ENCODE assay signal across 9 cellular contexts in the genomic region with DNA sequence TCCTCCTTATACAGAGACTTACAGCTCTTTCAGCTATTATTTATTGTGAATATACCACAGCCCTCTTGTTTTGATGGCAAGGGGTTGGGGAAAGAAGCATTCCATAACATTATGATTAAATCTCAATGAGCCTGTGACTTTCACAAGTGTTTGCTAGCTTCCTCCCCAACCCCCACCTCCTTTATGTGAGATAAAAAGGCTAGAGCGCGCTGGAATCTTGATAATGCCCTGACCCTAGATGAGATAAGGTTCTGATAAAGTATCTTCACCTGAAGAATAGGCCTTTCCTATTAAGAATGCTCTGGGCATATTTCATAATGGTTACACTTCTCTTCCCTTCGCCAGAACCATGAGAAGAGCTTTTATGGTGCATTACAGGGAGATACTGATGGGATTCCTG.
"Had no signal": no experiment of that assay in that cellular context is flagged by ENCODE, and none has a peak within 500 bp of the region (broad histone marks: within the 10 kb centered on the region; RNA-seq: fewer than 3 reads in every experiment).

No MANE protein-coding gene starts in this region.

- ATAC-seq: GM23338, HCT116 had no signal

- H3K27ac ChIP-seq: GM23248 had no signal

- H2AFZ ChIP-seq: GM23248, GM23338 had no signal

- H3K4me2 ChIP-seq: GM23338 had no signal

- H3K9ac ChIP-seq: GM23248 had no signal

- H3K9me3 ChIP-seq: HAP-1 had no signal

- H3K27ac Mint-ChIP-seq: GM23338, H9, HFFc6 had no signal

- H3K4me3 Mint-ChIP-seq: GM23338, H9, HFFc6 had no signal

- H3K4me3 ChIP-seq: GM23248, GM23338, HAP-1 had no signal

- H3K36me3 ChIP-seq: HAP-1 had no signal

- H3K9me3 Mint-ChIP-seq: GM23338, H9, HFFc6 had no signal

- H3K4me1 ChIP-seq: HAP-1 had no signal

- DNase-seq: GM23248, GOT3, H7, H9, HCEC 1CT, HFFc6 had no signal
